Comparison of ENCODE assay signal across 10 cellular contexts in the genomic region with DNA sequence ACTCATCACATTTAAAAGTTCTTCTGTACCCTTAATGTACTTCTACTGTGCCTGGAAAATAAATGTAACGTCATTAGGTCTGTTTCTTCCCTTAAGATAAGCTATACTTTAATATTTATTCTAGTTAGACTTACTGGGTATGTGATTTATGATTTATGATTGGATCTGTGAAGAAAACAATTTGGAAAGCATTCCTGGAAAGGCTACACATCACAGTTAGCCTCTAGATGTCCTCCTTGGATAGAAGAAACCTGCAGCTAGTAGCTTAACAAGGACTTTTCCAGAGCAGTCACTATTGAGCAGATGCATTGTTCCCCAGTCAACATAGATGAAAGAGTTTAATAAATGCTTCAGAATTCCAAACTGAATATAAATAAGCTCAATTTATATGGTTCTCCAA. TPM values are rescaled to one million over a fixed set of nuclear protein-coding genes. Genes with fewer than 3 reads are reported as not detected.
A peak's percentile ranks its signal among the peaks of the same experiment; 100 is the strongest.
DNase-seq lines count a peak whose midpoint lies in the region; ATAC-seq, FAIRE-seq and TF ChIP-seq lines count a peak whose summit lies in the region.
"Had no signal": no experiment of that assay in that cellular context is flagged by ENCODE, and none has a peak within 500 bp of the region (broad histone marks: within the 10 kb centered on the region; RNA-seq: fewer than 3 reads in every experiment).

No MANE protein-coding gene starts in this region.

- intact Hi-C loops in GM12878 (cut with micrococcal nuclease; ENCODE audit: unreplicated experiment), result loop anchor here (1.0 kb wide), 1 partner anchor 118 kb away; no protein-coding TSS in a partner anchor
- intact Hi-C loops in thyroid gland (cut with DNase I), result no loop called here

- in situ Hi-C loops in GM12878 (cut with MboI), result no loop called here

- H3K9ac ChIP-seq in GM12878 (ENCODE audit: control insufficient read depth, insufficient read depth, low read length) (no peak overlapping the region), liver (ENCODE audit: low read depth in 1 of 2, low read length in 2 of 2) (no peak overlapping the region)

- TF ChIP-seq RAD21 in Ishikawa (IDR thresholded peaks at IDR 0.05; ENCODE audit: low read depth) (peak; percentile 69), GM12878 (IDR thresholded peaks at IDR 0.05; ENCODE audit: insufficient read depth, low read depth, low read length) (peak; percentile 53), liver (IDR thresholded peaks at IDR 0.05) (peak; percentile 94)

- H3K27me3 ChIP-seq in GM12878 (replicated peaks in 1 of 2; ENCODE audit: control insufficient read depth in 2 of 2, insufficient read depth in 2 of 2, low read length in 1 of 2) (no peaks in the 10 kb centered on the region), liver (ENCODE audit: control insufficient read depth in 4 of 4, insufficient read depth in 4 of 4, low read length in 3 of 4) (no peaks in the 10 kb centered on the region), thyroid gland (no peaks in the 10 kb centered on the region)

- H4K20me1 ChIP-seq in GM12878 (ENCODE audit: control insufficient read depth, insufficient read depth), result no peaks in the 10 kb centered on the region

- H3K27ac Mint-ChIP-seq in glutamatergic neuron (ENCODE audit: unreplicated experiment), result no peak overlapping the region
- H3K27ac Mint-ChIP-seq: activated naive CD8-positive, alpha-beta T cell had no signal

- POLR2A ChIA-PET in GM12878 (lab: Charles Lee), result interaction anchor here (1.1 kb wide), 1 partner anchor 43 kb away, joined by 3 read pairs; no protein-coding TSS in a partner anchor

- no peak overlapping the region for H3K4me2 ChIP-seq in GM12878 (ENCODE audit: control insufficient read depth, insufficient read depth)

- H3K4me3 ChIP-seq in GM12878 (no peak overlapping the region), liver (ENCODE audit: low read depth in 1 of 3, low read length in 3 of 3) (no peak overlapping the region), thyroid gland (replicated peaks in 1 of 3) (no peak overlapping the region)
- H3K4me3 ChIP-seq: HAP-1 had no signal

- FAIRE-seq in GM12878 (lab: Jason Lieb, UNC) (no peak), GM12892 (lab: Jason Lieb, UNC) (no peak)

- no peaks in the 10 kb centered on the region for H3K27me3 Mint-ChIP-seq in glutamatergic neuron (ENCODE audit: unreplicated experiment)

- peak; percentile 66 for DNase-seq in COLO829 (ENCODE audit: low spot score)
- DNase-seq in GM12878 (ENCODE audit: low read depth, low spot score), result no peak
- no peak for DNase-seq in glutamatergic neuron
- no peak for DNase-seq in GM12892 (ENCODE audit: insufficient read length)
- DNase-seq in thyroid gland, result no peak

- RAD21 ChIA-PET in GM12878 (lab: Charles Lee; ENCODE audit: unreplicated experiment), result interaction anchor here (1.1 to 1.8 kb wide), 4 partner anchors 30 to 119 kb away, joined by 3 to 13 read pairs (median 4); no protein-coding TSS in a partner anchor

- WGBS in GM12878 (ENCODE audit: insufficient coverage, insufficient replicate concordance, low lambda C conversion rate, missing lambda C conversion rate), result 60% methylated on average over 1 of the region's 1 CpG
- WGBS in liver, result 24% methylated on average over 1 of the region's 1 CpG
- 36 to 67% methylated on average over 1 of the region's 1 CpG for WGBS in thyroid gland, 2 donors

- H3K9me3 ChIP-seq in GM12878 (replicated peaks; ENCODE audit: control insufficient read depth, insufficient read depth, low read length) (no peaks in the 10 kb centered on the region), liver (ENCODE audit: control insufficient read depth in 4 of 4, low read length in 3 of 4) (no peaks in the 10 kb centered on the region), thyroid gland (no peaks in the 10 kb centered on the region)
- H3K9me3 ChIP-seq: HAP-1 had no signal

- H3K4me1 Mint-ChIP-seq in glutamatergic neuron (ENCODE audit: low read depth, unreplicated experiment), result no peaks in the 10 kb centered on the region

- H3K27ac ChIP-seq in GM12878 (ENCODE audit: control insufficient read depth, insufficient read depth) (no peak overlapping the region), liver (ENCODE audit: low read depth in 1 of 2, low read length in 2 of 2) (no peak overlapping the region), thyroid gland (no peak overlapping the region)

- no peak overlapping the region for H2AFZ ChIP-seq in GM12878 (ENCODE audit: control insufficient read depth, low read depth, low read length)

- H3K79me2 ChIP-seq in GM12878 (ENCODE audit: control insufficient read depth, insufficient read depth, low read length), result no peaks in the 10 kb centered on the region

- H3K4me1 ChIP-seq in GM12878 (ENCODE audit: control insufficient read depth, insufficient read depth, low read length), result no peaks in the 10 kb centered on the region
- H3K4me1 ChIP-seq in liver (ENCODE audit: control insufficient read depth in 4 of 4, insufficient read depth in 4 of 4, low read length in 3 of 4), result no peaks in the 10 kb centered on the region
- H3K4me1 ChIP-seq in thyroid gland, result no peaks in the 10 kb centered on the region

- no peak overlapping the region for H3K4me3 Mint-ChIP-seq in glutamatergic neuron (ENCODE audit: unreplicated experiment)
- H3K4me3 Mint-ChIP-seq: activated naive CD8-positive, alpha-beta T cell had no signal

- CTCF ChIA-PET in GM12878 (lab: Yijun Ruan, JAX), result interaction anchor here (0.7 to 2.6 kb wide), 16 partner anchors 9 to 563 kb away, joined by 3 to 48 read pairs (median 4); partner anchors contain the start of gene AXDND1

- ATAC-seq in GM12878 (peak; percentile 57), GM18907 (IDR thresholded peaks at IDR 0.05; ENCODE audit: unreplicated experiment) (no peak)

- SMC1A ChIA-PET in GM12878 (lab: Charles Lee; ENCODE audit: uncharacterized antibody, unreplicated experiment), result interaction anchor here (0.6 to 3.5 kb wide), 11 partner anchors 9 to 840 kb away, joined by 3 to 27 read pairs (median 4); partner anchors contain the start of genes AXDND1 and SOAT1

- TF ChIP-seq CTCF in GM12878 (IDR thresholded peaks at IDR 0.05 in 2 of 3, conservative IDR thresholded peaks at IDR 0.05 in 1 of 3; ENCODE audit: control insufficient read depth in 2 of 3, extremely low read depth in 1 of 3, insufficient read depth in 1 of 3, low read depth in 3 of 3, low read length in 3 of 3), result peak; percentile 16 to 47 (median 24); a peak in 3 of 6 replicates
- TF ChIP-seq CTCF in liver (IDR thresholded peaks at IDR 0.05; ENCODE audit: low read depth, low read length, missing input control), result peak; percentile 60
- no peak for TF ChIP-seq CTCF in glutamatergic neuron (IDR thresholded peaks at IDR 0.05; ENCODE audit: partially characterized antibody, unreplicated experiment)
- peak in 2 of 6 experiments; percentile 22 to 32 for TF ChIP-seq CTCF in thyroid gland (IDR thresholded peaks at IDR 0.05)

- H3K9me3 Mint-ChIP-seq in glutamatergic neuron (ENCODE audit: unreplicated experiment), result peaks cover 1% of the 10 kb centered on the region

- TF ChIP-seq POLR2A in GM12878 (IDR thresholded peaks at IDR 0.05; ENCODE audit: low read depth, low read length) (no peak), GM12892 (IDR thresholded peaks at IDR 0.05; ENCODE audit: low read depth, low read length) (no peak), thyroid gland (IDR thresholded peaks at IDR 0.05) (no peak)

- TF ChIP-seq EP300 in Ishikawa (IDR thresholded peaks at IDR 0.05; ENCODE audit: borderline replicate concordance) (no peak), GM12878 (IDR thresholded peaks at IDR 0.05; ENCODE audit: borderline replicate concordance in 1 of 2, control insufficient read depth in 1 of 2, low read depth in 2 of 2, low read length in 2 of 2) (no peak)

- no peaks in the 10 kb centered on the region for H3K36me3 ChIP-seq in GM12878 (ENCODE audit: control insufficient read depth in 2 of 2, insufficient read depth in 2 of 2, low read length in 1 of 2)
- H3K36me3 ChIP-seq in liver (ENCODE audit: control insufficient read depth in 4 of 4, insufficient read depth in 3 of 4, low read depth in 1 of 4, low read length in 3 of 4), result no peaks in the 10 kb centered on the region
- no peaks in the 10 kb centered on the region for H3K36me3 ChIP-seq in thyroid gland
- H3K36me3 ChIP-seq: HAP-1 had no signal

- BruUV-seq in GM12878 (replicated peaks; lab: Mats Ljungman, UMichigan), result no TSS peak

- H3K36me3 Mint-ChIP-seq in glutamatergic neuron (ENCODE audit: unreplicated experiment), result no peaks in the 10 kb centered on the region
- H3K36me3 Mint-ChIP-seq: activated naive CD8-positive, alpha-beta T cell had no signal

RNA-seq across cellular contexts. Expression of gene ABL2, which starts 22.2 kb away (rescaled TPM):
- total RNA-seq in GM12878 (2013; cell fraction: nucleolus; rRNA removed), result 35.1 and 35.3 TPM in 2 replicates
- total RNA-seq in GM12878 (2014; rRNA removed) (2.7 and 3.9 TPM in 2 replicates), GM12878 (2014; rRNA removed; fragmentation: Illumina TruSeq; extraction: Trizol) (4.8 and 5.9 TPM in 2 replicates), GM12878 (2021) (8.3 and 9.4 TPM in 2 replicates), liver (1 to 10 TPM; 4.9 to 7.8 TPM), glutamatergic neuron (ENCODE audit: unreplicated experiment) (24.7 TPM), thyroid gland (10 to 100 TPM; 11.8 to 21.2 (median 18.9) TPM)
- polyA plus RNA-seq in GM12878 (2011; ENCODE audit: low read depth), result 1.2 TPM
- polyA plus RNA-seq in GM12878 (2011; rRNA removed) (5.2 and 5.6 TPM in 2 replicates), GM12878 (2014; fragmentation: Illumina TruSeq; extraction: Trizol) (4.7 and 5.2 TPM in 2 replicates), GM12878 (2014; fragmentation: Nextera tagmentation; extraction: Ambion mirVana) (1 to 10 TPM in 1 of 2 experiments, under 1 TPM in 1; 0.57 to 1.2 TPM), GM12878 (2014; rRNA removed) (3.3 and 3.9 TPM in 2 replicates), GM12878 (2016; fragmentation: Nextera tagmentation; extraction: Ambion mirVana) (1 to 10 TPM; 1.1 to 1.6 TPM), liver (1 to 10 TPM; 1.8 to 1.9 TPM)
- 3.1 and 3.7 TPM in 2 replicates for polyA plus RNA-seq in GM12878 (2011; cell fraction: cytosol; rRNA removed)
- 3.4 and 5.2 TPM in 2 replicates for polyA plus RNA-seq in GM12878 (2011; cell fraction: nucleus; rRNA removed)
- polyA plus RNA-seq in GM12878 (2012), result 1.7 TPM in 2 replicates
- 13.5 and 23.3 TPM in 2 replicates for polyA minus RNA-seq in GM12878 (2011; rRNA and poly(A)+ RNA removed)
- 5.1 and 6.8 TPM in 2 replicates for polyA minus RNA-seq in GM12878 (2011; cell fraction: cytosol; rRNA and poly(A)+ RNA removed)
- 3.7 and 9.3 TPM in 2 replicates for polyA minus RNA-seq in GM12878 (2011; cell fraction: nucleus; rRNA and poly(A)+ RNA removed)
- 2.7 TPM for polyA plus RNA-seq in GM12892 (2012; ENCODE audit: missing spikeins)

RNA-seq across cellular contexts. Expression of gene SOAT1, which starts 41.9 kb away (rescaled TPM):
- 48.7 and 50.8 TPM in 2 replicates for total RNA-seq in GM12878 (2013; cell fraction: nucleolus; rRNA removed)
- total RNA-seq in GM12878 (2014; rRNA removed) (12.9 and 13.5 TPM in 2 replicates), GM12878 (2014; rRNA removed; fragmentation: Illumina TruSeq; extraction: Trizol) (14.0 and 14.1 TPM in 2 replicates), GM12878 (2021) (32.0 and 32.5 TPM in 2 replicates), liver (10 to 100 TPM in 1 of 2 donors, 1 to 10 TPM in 1; 9.4 to 14.0 TPM), glutamatergic neuron (ENCODE audit: unreplicated experiment) (5.9 TPM), thyroid gland (10 to 100 TPM; 15.0 to 18.6 (median 16.9) TPM)
- polyA plus RNA-seq in GM12878 (2011; ENCODE audit: low read depth), result 3.6 TPM
- polyA plus RNA-seq in GM12878 (2011; rRNA removed) (68.5 and 80.1 TPM in 2 replicates), GM12878 (2014; fragmentation: Illumina TruSeq; extraction: Trizol) (30.6 and 33.2 TPM in 2 replicates), GM12878 (2014; fragmentation: Nextera tagmentation; extraction: Ambion mirVana) (10 to 100 TPM in 1 of 2 experiments, 1 to 10 TPM in 1; 8.6 to 12.5 TPM), GM12878 (2014; rRNA removed) (11.6 and 11.7 TPM in 2 replicates), GM12878 (2016; fragmentation: Nextera tagmentation; extraction: Ambion mirVana) (10 to 100 TPM; 60.3 to 61.0 TPM), liver (1 to 10 TPM; 4.3 to 9.3 TPM)
- 20.5 and 29.3 TPM in 2 replicates for polyA plus RNA-seq in GM12878 (2011; cell fraction: cytosol; rRNA removed)
- 17.8 and 19.1 TPM in 2 replicates for polyA plus RNA-seq in GM12878 (2011; cell fraction: nucleus; rRNA removed)
- 6.1 and 7.7 TPM in 2 replicates for polyA plus RNA-seq in GM12878 (2012)
- 69.5 and 114 TPM in 2 replicates for polyA minus RNA-seq in GM12878 (2011; rRNA and poly(A)+ RNA removed)
- polyA minus RNA-seq in GM12878 (2011; cell fraction: cytosol; rRNA and poly(A)+ RNA removed), result 12.6 and 20.9 TPM in 2 replicates
- polyA minus RNA-seq in GM12878 (2011; cell fraction: nucleus; rRNA and poly(A)+ RNA removed), result 7.6 and 12.7 TPM in 2 replicates
- polyA plus RNA-seq in GM12892 (2012; ENCODE audit: missing spikeins), result 12.8 TPM
